16 cellular contexts compared by ENCODE assay signal in genomic region chr20:47311967-47312681, GRCh38. TPM values are rescaled to one million over a fixed set of nuclear protein-coding genes. Genes with fewer than 3 reads are reported as not detected.
DNase-seq lines count a peak whose midpoint lies in the region; ATAC-seq and TF ChIP-seq lines count a peak whose summit lies in the region.
"Had no signal": no experiment of that assay in that cellular context is flagged by ENCODE, and none has a peak within 500 bp of the region (broad histone marks: within the 10 kb centered on the region; RNA-seq: fewer than 3 reads in every experiment).

No MANE protein-coding gene starts in this region.

- no peak overlapping the region for H3K4me3 ChIP-seq in heart left ventricle
- H3K4me3 ChIP-seq in dorsolateral prefrontal cortex, result no peak overlapping the region
- H3K4me3 ChIP-seq in upper lobe of left lung, result no peak overlapping the region
- H3K4me3 ChIP-seq: Peyer's patch had no signal

- peaks cover 12 to 72% (median 40%) of the 10 kb centered on the region in 12 donors for H3K4me1 ChIP-seq in heart left ventricle
- H3K4me1 ChIP-seq in upper lobe of left lung, result peaks cover 28 to 56% (median 44%) of the 10 kb centered on the region in 4 donors

- DNase-seq in heart left ventricle (no peak), Right ventricle myocardium superior (no peak), dorsolateral prefrontal cortex (peak in 2 of 10 donors; percentile 15 to 22), mesothelial cell of epicardium (ENCODE audit: low spot score in 2 of 2, unreplicated experiment in 2 of 2) (no peak), upper lobe of left lung (no peak), SKM-1 treated with dmso at 0.1 percent for 144 hours (lab: John Stamatoyannopoulos, UW; ENCODE audit: unreplicated experiment) (no peak), middle frontal gyrus (ENCODE audit: extremely low spot score, low spot score) (no peak)
- DNase-seq: ACHN; activated naive CD4-positive, alpha-beta T cell treated with anti-CD3 and anti-CD28 coated beads for 36 hours; caudate nucleus; NCI-H2081 treated with DMSO at 0.1 percent for 48 hours; NCI-H526 treated with DMSO at 0.1 percent for 48 hours; Peyer's patch; T-helper 1 cell had no signal

- no peaks in the 10 kb centered on the region for H3K27me3 ChIP-seq in heart left ventricle
- no peaks in the 10 kb centered on the region for H3K27me3 ChIP-seq in dorsolateral prefrontal cortex
- H3K27me3 ChIP-seq in upper lobe of left lung, result no peaks in the 10 kb centered on the region
- H3K27me3 ChIP-seq: Peyer's patch had no signal

- ATAC-seq in heart left ventricle (no peak), Right ventricle myocardium superior (ENCODE audit: poor library complexity) (no peak), upper lobe of left lung (ENCODE audit: low FRiP score in 2 of 2) (no peak), GM18909 (IDR thresholded peaks at IDR 0.05; ENCODE audit: poor library complexity, unreplicated experiment) (no peak)
- ATAC-seq: activated CD4-positive, CD25-positive, alpha-beta regulatory T cell treated with anti-CD3 and anti-CD28 coated beads, Interleukin-2, amount 50 U/mL, for 24 hours had no signal

- TF ChIP-seq CTCF in heart left ventricle (IDR thresholded peaks at IDR 0.05), result no peak
- TF ChIP-seq CTCF in dorsolateral prefrontal cortex (IDR thresholded peaks at IDR 0.05 in 54 of 56, conservative IDR thresholded peaks at IDR 0.05 in 2 of 56; ENCODE audit: low read depth in 1 of 56, partially characterized antibody in 56 of 56), result peak in 2 of 56 donors; percentile 13 to 18
- TF ChIP-seq CTCF in mesothelial cell of epicardium (IDR thresholded peaks at IDR 0.05; ENCODE audit: unreplicated experiment), result peak; percentile 11
- no peak for TF ChIP-seq CTCF in upper lobe of left lung (IDR thresholded peaks at IDR 0.05)

- no peaks in the 10 kb centered on the region for H3K27me3 Mint-ChIP-seq in mesothelial cell of epicardium (ENCODE audit: low read depth)

- H3K27ac Mint-ChIP-seq in mesothelial cell of epicardium, result peak overlapping the region; percentile 71
- H3K27ac Mint-ChIP-seq: activated naive CD4-positive, alpha-beta T cell treated with anti-CD3 and anti-CD28 coated beads for 36 hours had no signal

- TF ChIP-seq EP300 in upper lobe of left lung (IDR thresholded peaks at IDR 0.05), result no peak

- H3K9me3 Mint-ChIP-seq in mesothelial cell of epicardium, result no peaks in the 10 kb centered on the region
- H3K9me3 Mint-ChIP-seq: activated naive CD4-positive, alpha-beta T cell treated with anti-CD3 and anti-CD28 coated beads for 36 hours had no signal

- H3K36me3 ChIP-seq in heart left ventricle (peaks cover 0 to 41% (median 14%) of the 10 kb centered on the region in 9 donors), upper lobe of left lung (peaks cover 0 to 27% (median 9%) of the 10 kb centered on the region in 4 donors)

- intact Hi-C loops in heart left ventricle (cut with DNase I), result loop anchor here in 2 of 10 donors (5.0 kb wide), 2 partner anchors 35 to 50 kb away; no protein-coding TSS in a partner anchor
- intact Hi-C loops in Right ventricle myocardium superior (cut with DNase I), result no loop called here
- intact Hi-C loops in dorsolateral prefrontal cortex (cut with DNase I), result no loop called here

- peaks cover 34% of the 10 kb centered on the region for H3K4me1 Mint-ChIP-seq in mesothelial cell of epicardium

- no peaks in the 10 kb centered on the region for H3K9me3 ChIP-seq in heart left ventricle
- H3K9me3 ChIP-seq in upper lobe of left lung, result no peaks in the 10 kb centered on the region
- H3K9me3 ChIP-seq: Peyer's patch had no signal

- no peak for TF ChIP-seq POLR2A in heart left ventricle (IDR thresholded peaks at IDR 0.05)
- no peak for TF ChIP-seq POLR2A in upper lobe of left lung (IDR thresholded peaks at IDR 0.05)

- peak overlapping the region in 9 of 12 donors; percentile 0 to 99 (median 47) for H3K27ac ChIP-seq in heart left ventricle
- peak overlapping the region in 48 of 59 donors; percentile 0 to 100 (median 42) for H3K27ac ChIP-seq in dorsolateral prefrontal cortex
- H3K27ac ChIP-seq in upper lobe of left lung, result peak overlapping the region; percentile 24 to 99 (median 54)

- 87 to 96% (median 94%) methylated on average over 11 of the region's 11 CpGs for WGBS in heart left ventricle, 4 donors
- 94 to 97% methylated on average over 11 of the region's 11 CpGs for WGBS in upper lobe of left lung, 2 donors

- H3K36me3 Mint-ChIP-seq in mesothelial cell of epicardium, result peaks cover 14% of the 10 kb centered on the region

- no peak overlapping the region for H3K4me3 Mint-ChIP-seq in mesothelial cell of epicardium
- H3K4me3 Mint-ChIP-seq: activated naive CD4-positive, alpha-beta T cell treated with anti-CD3 and anti-CD28 coated beads for 36 hours had no signal

RNA-seq across cellular contexts. Expression of gene ZMYND8, which starts 44.4 kb away (rescaled TPM):
- 10 to 100 TPM; 21.7 to 46.4 (median 28.9) TPM for total RNA-seq in heart left ventricle
- polyA plus RNA-seq in heart left ventricle, result 10 to 100 TPM; 11.3 to 11.9 TPM
- total RNA-seq in Right ventricle myocardium superior, result 37.7 TPM
- 100 to 1,000 TPM in 82 of 120 experiments, 10 to 100 TPM in 38; 67.0 to 236 (median 109) TPM for total RNA-seq in dorsolateral prefrontal cortex
- 119 to 120 TPM (median 119 TPM) in 3 replicates for total RNA-seq in mesothelial cell of epicardium
- 100 to 1,000 TPM in 1 of 6 donors, 10 to 100 TPM in 5; 24.6 to 120 (median 51.8) TPM for total RNA-seq in upper lobe of left lung
